In the genomic region with DNA sequence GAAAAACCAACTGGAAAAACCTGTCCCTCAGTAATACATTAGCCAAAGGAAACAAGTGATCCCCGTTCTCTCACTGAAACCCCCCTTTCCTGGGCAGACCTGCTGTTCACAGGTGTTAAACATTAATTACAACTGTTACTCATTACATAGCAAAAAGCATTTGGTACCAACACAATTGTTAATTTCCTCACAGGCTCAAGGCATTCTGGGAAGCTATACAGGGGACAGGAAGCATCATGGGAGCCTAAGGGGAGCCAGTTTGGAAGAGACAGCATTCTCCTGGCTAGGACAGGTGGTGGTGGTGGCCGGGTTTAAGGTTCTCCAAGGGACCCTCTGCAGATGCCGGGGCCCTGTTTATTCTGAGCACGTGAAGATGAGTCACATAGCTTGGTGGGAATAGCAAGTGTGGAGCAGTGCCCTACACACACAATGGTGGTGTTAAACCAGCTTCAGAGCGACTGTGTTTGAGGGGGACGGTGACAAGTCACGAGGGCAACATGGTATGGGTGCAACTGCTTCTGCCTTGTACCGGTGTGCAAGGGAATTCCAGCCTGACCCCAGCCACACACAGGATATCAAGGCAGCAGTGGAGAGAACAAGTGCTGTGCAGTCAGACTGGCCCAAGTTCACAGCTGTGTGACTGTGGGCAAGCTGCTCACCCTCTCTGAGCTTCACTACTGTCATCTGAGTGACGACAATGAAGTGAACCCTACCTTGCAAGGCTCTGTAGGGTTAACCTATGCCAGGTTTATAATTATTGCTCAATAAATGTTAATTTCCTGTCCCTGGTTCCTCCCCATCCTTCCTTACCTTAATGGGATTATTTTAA, we compare ENCODE assay signal across 12 cellular contexts.
DNase-seq lines count a peak whose midpoint lies in the region; ATAC-seq, FAIRE-seq and TF ChIP-seq lines count a peak whose summit lies in the region.
"Had no signal": no experiment of that assay in that cellular context is flagged by ENCODE, and none has a peak within 500 bp of the region (broad histone marks: within the 10 kb centered on the region; RNA-seq: fewer than 3 reads in every experiment).

No MANE protein-coding gene starts in this region.

- DNase-seq in GM18507 (ENCODE audit: extremely low spot score, insufficient read length, low read depth) (peak; percentile 36), M059J (ENCODE audit: low read depth) (peak; percentile 30), posterior vena cava (ENCODE audit: low spot score) (peak; percentile 18), sciatic nerve (ENCODE audit: low spot score) (no peak), G401 (ENCODE audit: low spot score) (no peak), omental fat pad (ENCODE audit: low spot score) (no peak)
- DNase-seq: activated CD4-positive, CD25-positive, alpha-beta regulatory T cell treated with anti-CD3 and anti-CD28 coated beads, Interleukin-2, amount 50 U/mL, for 72 hours; CD4-positive, alpha-beta memory T cell; gastrocnemius medialis; NCI-H1048 had no signal

- TF ChIP-seq CTCF in omental fat pad (IDR thresholded peaks at IDR 0.05) = no peak

- ATAC-seq in esophagus mucosa (peak; percentile 75), sciatic nerve (no peak), GM19455 (IDR thresholded peaks at IDR 0.05; ENCODE audit: unreplicated experiment) (no peak), omental fat pad (ENCODE audit: low FRiP score) (no peak)
- ATAC-seq: gastrocnemius medialis had no signal

- intact Hi-C loops in posterior vena cava (cut with DNase I) = loop anchor here in 1 of 2 donors (10.0 kb wide), 1 partner anchor 98 kb away; the partner anchor contains the start of gene SHB
- intact Hi-C loops in sciatic nerve (cut with DNase I) = no loop called here

- FAIRE-seq in GM18507 (lab: Jason Lieb, UNC) = peak; percentile 69

- in situ Hi-C loops in G401 (cut with HindIII; ENCODE audit: low sequenced_read_pairs) = no loop called here

Comparison
In these comparisons a context has a peak if more than half of its experiments do, and no peak if none do; other contexts are left out.
1. DNase-seq: peak in GM18507 (single experiment), M059J (single experiment) and posterior vena cava (single experiment); none in sciatic nerve (single experiment), G401 (single experiment) and omental fat pad (single experiment).